ENCODE assay signal across 22 cellular contexts in genomic region chr7:48419401-48419800, GRCh38.
"Had no signal": no experiment of that assay in that cellular context is flagged by ENCODE, and none has a peak within 500 bp of the region (broad histone marks: within the 10 kb centered on the region; RNA-seq: fewer than 3 reads in every experiment).

No MANE protein-coding gene starts in this region.

- H3K27me3 ChIP-seq: ovary, right atrium auricular region, right lobe of liver, stomach, testis, thyroid gland, transverse colon, upper lobe of left lung, vagina had no signal

- H3K36me3 ChIP-seq: left ventricle myocardium inferior, ovary, right atrium auricular region, right lobe of liver, stomach, thyroid gland, transverse colon, upper lobe of left lung, vagina had no signal

- H3K4me3 ChIP-seq: left ventricle myocardium inferior, lung, mucosa of descending colon, ovary, right atrium auricular region, right lobe of liver, smooth muscle cell, stomach, testis, thyroid gland, transverse colon, upper lobe of left lung, vagina had no signal

- H3K4me1 ChIP-seq: left ventricle myocardium inferior, right atrium auricular region, right lobe of liver, stomach, thyroid gland, transverse colon, upper lobe of left lung, vagina had no signal

- H3K9me3 ChIP-seq: left ventricle myocardium inferior, mucosa of descending colon, ovary, right atrium auricular region, right lobe of liver, stomach, testis, thyroid gland, transverse colon, upper lobe of left lung, vagina had no signal

- ATAC-seq: mucosa of descending colon; naive thymus-derived CD4-positive, alpha-beta T cell; natural killer cell treated with Interleukin-12 subunit alpha and Interleukin-12 subunit beta and Interleukin-15 and Interleukin-18, amount 100 ng/mL, for 72 hours; right lobe of liver; stimulated activated naive B cell treated with anti-CD40 and anti-IgM and Interleukin-4, amounts not matched to agents 10 μg/mL and 1 μg/mL and 100 μg/mL, for 72 hours; stimulated activated naive CD8-positive, alpha-beta T cell treated with anti-CD3 and anti-CD28 coated beads, Interleukin-15, Interleukin-2, amounts not matched to agents 100 U/mL and 50 U/mL, for 24 hours had no signal

- H3K27ac ChIP-seq: left ventricle myocardium inferior, ovary, right atrium auricular region, right lobe of liver, stomach, testis, thyroid gland, transverse colon, upper lobe of left lung, vagina had no signal

- DNase-seq: immature natural killer cell; left ventricle myocardium inferior; midbrain; mucosa of descending colon; naive thymus-derived CD4-positive, alpha-beta T cell; ovary; right lobe of liver; stimulated activated CD4-positive, alpha-beta T cell treated with anti-CD3 and anti-CD28 coated beads, Interleukin-15, amount 100 ng/mL, for 24 hours; stimulated activated CD4-positive, alpha-beta T cell treated with anti-CD3 and anti-CD28 coated beads, Interleukin-2, amount 100 ng/mL, for 24 hours; stimulated activated CD4-positive, alpha-beta T cell treated with anti-CD3 and anti-CD28 coated beads, Interleukin-4, amount 100 ng/mL, for 1 hour; stimulated activated naive B cell treated with anti-CD40 and anti-IgM and Interleukin-4, amounts not matched to agents 10 μg/mL and 1 μg/mL and 100 μg/mL, for 72 hours; stimulated activated naive CD8-positive, alpha-beta T cell treated with anti-CD3 and anti-CD28 coated beads, Interleukin-15, Interleukin-2, amounts not matched to agents 100 U/mL and 50 U/mL, for 24 hours; stomach; testis; thyroid gland; transverse colon; upper lobe of left lung had no signal
